Comparison of ENCODE assay signal across 30 cellular contexts in genomic region chrY:17398336-17399072, GRCh38.
DNase-seq lines count a peak whose midpoint lies in the region; ATAC-seq lines count a peak whose summit lies in the region.
"Had no signal": no experiment of that assay in that cellular context is flagged by ENCODE, and none has a peak within 500 bp of the region (broad histone marks: within the 10 kb centered on the region; RNA-seq: fewer than 3 reads in every experiment).

No MANE protein-coding gene starts in this region.

- ATAC-seq in HG02759 (IDR thresholded peaks at IDR 0.05; ENCODE audit: unreplicated experiment): peak; percentile 49
- ATAC-seq: activated CD4-positive, CD25-positive, alpha-beta regulatory T cell treated with anti-CD3 and anti-CD28 coated beads, Interleukin-2, amount 50 U/mL, for 24 hours; activated T-cell treated with anti-CD3 and anti-CD28 coated beads, Interleukin-2, amount 50 U/mL, for 72 hours; esophagus mucosa; natural killer cell; sciatic nerve; T-helper 17 cell had no signal

- DNase-seq in MV-4-11 (lab: John Stamatoyannopoulos, UW) (peak; percentile 84), epithelial cell of prostate (ENCODE audit: low read depth, low spot score) (peak; percentile 31), caudate nucleus (lab: John Stamatoyannopoulos, UW) (no peak), GM03348 (ENCODE audit: low spot score) (no peak), SW 1271 (lab: John Stamatoyannopoulos, UW) (no peak), anterior cingulate cortex (lab: John Stamatoyannopoulos, UW) (no peak)
- DNase-seq: activated CD4-positive, alpha-beta T cell treated with anti-CD3 and anti-CD28 coated beads, Interleukin-2, amount 50 U/mL, for 48 hours; activated T-cell treated with anti-CD3 and anti-CD28 coated beads, Interleukin-2, amount 50 U/mL, for 72 hours; C1 segment of cervical spinal cord; Caco-2; central memory CD4-positive, alpha-beta T cell; DMS79; foreskin melanocyte; GDM1; Karpas-422; kidney; natural killer cell; NCI-H1694; NCI-H82; nucleus accumbens; SK-N-SH; stimulated activated CD4-positive, alpha-beta T cell treated with anti-CD3 and anti-CD28 coated beads, Interleukin-12 subunit alpha, Interleukin-12 subunit beta, amount 100 ng/mL, for 4 hours; stimulated activated CD4-positive, alpha-beta T cell treated with anti-CD3 and anti-CD28 coated beads, Interleukin-2, amount 100 ng/mL, for 48 hours; T-helper 17 cell had no signal

- H3K27ac ChIP-seq in epithelial cell of prostate (no peak overlapping the region), caudate nucleus (ENCODE audit: low read depth, low read length) (no peak overlapping the region)
- H3K27ac ChIP-seq: HL-60, thyroid gland had no signal

Comparison
In these comparisons a context has a peak if more than half of its experiments do, and no peak if none do; other contexts are left out.
1. DNase-seq: peak in MV-4-11 (single experiment) and epithelial cell of prostate (single experiment); none in caudate nucleus (0 of 61), GM03348 (single experiment), SW 1271 (0 of 2) and anterior cingulate cortex (0 of 58).